8 cellular contexts compared by ENCODE assay signal in the genomic region with DNA sequence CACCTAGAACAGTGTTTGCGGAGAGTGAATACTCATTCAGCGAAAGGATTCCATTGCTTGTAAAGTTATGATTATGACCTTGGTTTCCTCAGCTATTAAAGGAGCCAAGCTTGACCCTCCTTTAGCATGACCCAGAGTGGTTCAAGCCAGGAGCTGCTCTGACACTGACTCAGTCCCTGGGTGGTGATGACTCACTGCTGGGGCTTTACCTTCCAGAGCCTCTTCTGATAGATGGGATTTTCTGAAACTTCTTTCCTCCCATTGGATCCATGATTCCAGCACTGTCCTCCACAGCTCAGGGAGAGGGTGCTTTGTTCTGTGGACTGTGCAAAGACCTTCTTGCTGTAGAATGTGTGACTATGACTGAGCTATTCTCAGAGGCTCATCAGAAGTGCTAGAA.
A peak's percentile ranks its signal among the peaks of the same experiment; 100 is the strongest.
DNase-seq lines count a peak whose midpoint lies in the region; ATAC-seq and TF ChIP-seq lines count a peak whose summit lies in the region.

No MANE protein-coding gene starts in this region.

- H3K4me1 Mint-ChIP-seq in activated naive CD4-positive, alpha-beta T cell treated with anti-CD3 and anti-CD28 coated beads for 36 hours (ENCODE audit: low read depth), result peaks cover 55% of the 10 kb centered on the region
- peaks cover 52% of the 10 kb centered on the region for H3K4me1 Mint-ChIP-seq in activated naive CD4-positive, alpha-beta T cell treated with anti-CD3 and anti-CD28 coated beads, Interleukin-2, amount 10 ng/mL, durations not matched to agents 7 days and 5 days
- peaks cover 33 to 61% of the 10 kb centered on the region in 2 donors for H3K4me1 Mint-ChIP-seq in stimulated activated naive B cell treated with anti-CD40 and anti-IgM and Interleukin-4, amounts not matched to agents 10 μg/mL and 1 μg/mL and 100 μg/mL, for 72 hours

- no peak overlapping the region for H3K4me3 Mint-ChIP-seq in activated naive CD4-positive, alpha-beta T cell treated with anti-CD3 and anti-CD28 coated beads for 36 hours
- no peak overlapping the region for H3K4me3 Mint-ChIP-seq in activated naive CD4-positive, alpha-beta T cell treated with anti-CD3 and anti-CD28 coated beads, Interleukin-2, amount 10 ng/mL, durations not matched to agents 7 days and 5 days
- no peak overlapping the region for H3K4me3 Mint-ChIP-seq in stimulated activated naive B cell treated with anti-CD40 and anti-IgM and Interleukin-4, amounts not matched to agents 10 μg/mL and 1 μg/mL and 100 μg/mL, for 72 hours

- CTCF ChIA-PET in activated naive CD4-positive, alpha-beta T cell treated with anti-CD3 and anti-CD28 coated beads for 36 hours (lab: Charles Lee), result interaction anchor here (0.9 to 7.6 kb wide), 4 partner anchors 22 to 141 kb away, joined by 3 to 75 read pairs (median 16); no protein-coding TSS in a partner anchor
- CTCF ChIA-PET in activated naive CD4-positive, alpha-beta T cell treated with anti-CD3 and anti-CD28 coated beads, Interleukin-2, amount 10 ng/mL, durations not matched to agents 7 days and 5 days (lab: Charles Lee), result interaction anchor here (11.8 kb wide), 1 partner anchor 44 kb away, joined by 135 read pairs; no protein-coding TSS in a partner anchor

- no peaks in the 10 kb centered on the region for H3K36me3 ChIP-seq in HAP-1 (replicated peaks)
- H3K36me3 ChIP-seq in WERI-Rb-1, result no peaks in the 10 kb centered on the region

- no peaks in the 10 kb centered on the region for H3K27me3 Mint-ChIP-seq in activated naive CD4-positive, alpha-beta T cell treated with anti-CD3 and anti-CD28 coated beads for 36 hours (ENCODE audit: low read depth)
- peaks cover 8% of the 10 kb centered on the region for H3K27me3 Mint-ChIP-seq in activated naive CD4-positive, alpha-beta T cell treated with anti-CD3 and anti-CD28 coated beads, Interleukin-2, amount 10 ng/mL, durations not matched to agents 7 days and 5 days
- no peaks in the 10 kb centered on the region for H3K27me3 Mint-ChIP-seq in stimulated activated naive B cell treated with anti-CD40 and anti-IgM and Interleukin-4, amounts not matched to agents 10 μg/mL and 1 μg/mL and 100 μg/mL, for 72 hours

- no peaks in the 10 kb centered on the region for H3K9me3 ChIP-seq in HAP-1
- H3K9me3 ChIP-seq in WERI-Rb-1 (ENCODE audit: severe bottlenecking), result no peaks in the 10 kb centered on the region

- no peak overlapping the region for H3K4me3 ChIP-seq in HAP-1
- no peak overlapping the region for H3K4me3 ChIP-seq in WERI-Rb-1 (ENCODE audit: low read depth, low read length)

- intact Hi-C loops in activated naive CD4-positive, alpha-beta T cell treated with anti-CD3 and anti-CD28 coated beads for 36 hours (cut with micrococcal nuclease), result loop anchor here (2.0 to 5.0 kb wide), 3 partner anchors 17 to 193 kb away; no protein-coding TSS in a partner anchor

- H3K27ac Mint-ChIP-seq in activated naive CD4-positive, alpha-beta T cell treated with anti-CD3 and anti-CD28 coated beads for 36 hours, result no peak overlapping the region
- H3K27ac Mint-ChIP-seq in activated naive CD4-positive, alpha-beta T cell treated with anti-CD3 and anti-CD28 coated beads, Interleukin-2, amount 10 ng/mL, durations not matched to agents 7 days and 5 days, result peak overlapping the region; percentile 13
- no peak overlapping the region for H3K27ac Mint-ChIP-seq in stimulated activated naive B cell treated with anti-CD40 and anti-IgM and Interleukin-4, amounts not matched to agents 10 μg/mL and 1 μg/mL and 100 μg/mL, for 72 hours

- in situ Hi-C loops in HAP-1 (cut with MboI; ENCODE audit: low sequenced_read_pairs), result loop anchor here (5.0 kb wide), 1 partner anchor 43 kb away; no protein-coding TSS in a partner anchor

- no peaks in the 10 kb centered on the region for H3K9me3 Mint-ChIP-seq in activated naive CD4-positive, alpha-beta T cell treated with anti-CD3 and anti-CD28 coated beads for 36 hours
- H3K9me3 Mint-ChIP-seq in activated naive CD4-positive, alpha-beta T cell treated with anti-CD3 and anti-CD28 coated beads, Interleukin-2, amount 10 ng/mL, durations not matched to agents 7 days and 5 days, result no peaks in the 10 kb centered on the region
- H3K9me3 Mint-ChIP-seq in stimulated activated naive B cell treated with anti-CD40 and anti-IgM and Interleukin-4, amounts not matched to agents 10 μg/mL and 1 μg/mL and 100 μg/mL, for 72 hours, result peaks cover 0 to 4% of the 10 kb centered on the region in 2 donors

- H3K27ac ChIP-seq in WERI-Rb-1, result no peak overlapping the region

- peaks cover 5% of the 10 kb centered on the region; the same call in 1 of the 2 replicates for H3K27me3 ChIP-seq in HAP-1 (ENCODE audit: low read depth)
- H3K27me3 ChIP-seq in WERI-Rb-1 (ENCODE audit: insufficient read depth, low read depth, severe bottlenecking), result peaks cover 83% of the 10 kb centered on the region

- peak; percentile 63 for ATAC-seq in HG03039 (IDR thresholded peaks at IDR 0.05; ENCODE audit: unreplicated experiment)
- peak; percentile 42 to 71 for ATAC-seq in stimulated activated naive B cell treated with anti-CD40 and anti-IgM and Interleukin-4, amounts not matched to agents 10 μg/mL and 1 μg/mL and 100 μg/mL, for 72 hours (replicated peaks)

- peaks cover 4% of the 10 kb centered on the region for H3K4me1 ChIP-seq in HAP-1

- TF ChIP-seq CTCF in WERI-Rb-1 (IDR thresholded peaks at IDR 0.05; ENCODE audit: low read depth, low read length), result no peak

- DNase-seq in activated naive CD4-positive, alpha-beta T cell treated with anti-CD3 and anti-CD28 coated beads for 36 hours, result peak; percentile 75
- DNase-seq in activated naive CD4-positive, alpha-beta T cell treated with anti-CD3 and anti-CD28 coated beads, Interleukin-2, amount 50 U/mL, for 16 hours, result no peak
- DNase-seq in activated naive CD4-positive, alpha-beta T cell treated with anti-CD3 and anti-CD28 coated beads, Interleukin-2, amount 10 ng/mL, durations not matched to agents 7 days and 5 days, result no peak
- no peak for DNase-seq in stimulated activated naive B cell treated with anti-CD40 and anti-IgM and Interleukin-4, amounts not matched to agents 10 μg/mL and 1 μg/mL and 100 μg/mL, for 72 hours
- DNase-seq in NCI-H1417 treated with DMSO at 0.1 percent for 48 hours (lab: John Stamatoyannopoulos, UW), result no peak
- DNase-seq in HAP-1 (ENCODE audit: low spot score in 2 of 2), result no peak
- DNase-seq in WERI-Rb-1, result no peak

- H3K36me3 Mint-ChIP-seq in activated naive CD4-positive, alpha-beta T cell treated with anti-CD3 and anti-CD28 coated beads for 36 hours (ENCODE audit: low read depth), result no peaks in the 10 kb centered on the region
- peaks cover 4% of the 10 kb centered on the region for H3K36me3 Mint-ChIP-seq in activated naive CD4-positive, alpha-beta T cell treated with anti-CD3 and anti-CD28 coated beads, Interleukin-2, amount 10 ng/mL, durations not matched to agents 7 days and 5 days
- H3K36me3 Mint-ChIP-seq in stimulated activated naive B cell treated with anti-CD40 and anti-IgM and Interleukin-4, amounts not matched to agents 10 μg/mL and 1 μg/mL and 100 μg/mL, for 72 hours, result no peaks in the 10 kb centered on the region
